ENCODE assay signal across 2 cellular contexts in the genomic region with DNA sequence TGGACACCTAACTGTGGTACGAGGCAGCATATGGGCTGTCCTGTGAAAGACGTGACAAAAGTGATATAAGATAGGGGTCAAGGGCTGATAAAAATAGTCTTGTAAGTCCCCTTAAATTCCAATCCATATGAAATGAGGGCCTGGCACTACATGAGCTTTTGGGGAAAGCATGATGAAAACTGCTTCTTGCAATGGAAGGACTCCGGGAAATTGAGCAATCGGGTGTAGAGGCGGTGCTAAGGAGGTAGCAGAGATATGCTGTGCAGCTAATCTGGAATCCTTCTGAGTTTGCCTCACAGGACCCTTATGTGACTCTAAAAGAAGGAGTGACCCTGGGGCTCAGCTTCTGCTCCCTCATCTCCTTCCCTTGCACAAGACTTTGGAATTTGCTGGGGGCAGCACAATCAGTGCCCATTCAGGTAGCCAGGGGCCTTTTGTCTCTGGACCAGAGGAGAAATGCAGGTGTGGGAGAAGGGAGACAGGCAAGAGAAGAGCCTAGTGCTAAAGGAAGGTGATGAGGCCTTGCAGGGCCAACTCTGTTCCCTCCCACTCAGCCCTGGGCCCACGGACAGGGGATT.
A peak's percentile ranks its signal among the peaks of the same experiment; 100 is the strongest.
TF ChIP-seq lines count a peak whose summit lies in the region.

No MANE protein-coding gene starts in this region.

TF ChIP-seq in HCT116, 20 proteins besides CTCF, POLR2A, EP300 and RAD21:
- TF ChIP-seq CBX3 (IDR thresholded peaks at IDR 0.05; ENCODE audit: low read depth) (no peak), EGR1 (IDR thresholded peaks at IDR 0.05; ENCODE audit: low read depth) (no peak), SP1 (IDR thresholded peaks at IDR 0.05; ENCODE audit: low read depth) (no peak), ZNF274 (IDR thresholded peaks at IDR 0.05; ENCODE audit: low read depth, low read length) (no peak), SIN3A (IDR thresholded peaks at IDR 0.05; ENCODE audit: low read depth) (no peak), POLR2AphosphoS5 (IDR thresholded peaks at IDR 0.05; ENCODE audit: low read depth, low read length) (no peak), FOSL1 (IDR thresholded peaks at IDR 0.05; ENCODE audit: low read depth) (no peak), YY1 (IDR thresholded peaks at IDR 0.05; ENCODE audit: extremely low read depth, insufficient replicate concordance, low read depth, low read length) (no peak), SRF (IDR thresholded peaks at IDR 0.05; ENCODE audit: low read depth) (no peak), ELF1 (IDR thresholded peaks at IDR 0.05; ENCODE audit: borderline replicate concordance, low read depth) (no peak), EZH2 (IDR thresholded peaks at IDR 0.05) (no peak), ZFX (IDR thresholded peaks at IDR 0.05) (no peak), EZH2phosphoT487 (IDR thresholded peaks at IDR 0.05; ENCODE audit: borderline replicate concordance) (no peak), CEBPB (IDR thresholded peaks at IDR 0.05; ENCODE audit: low read depth) (no peak), TCF7L2 (IDR thresholded peaks at IDR 0.05; ENCODE audit: borderline replicate concordance, extremely low read depth, insufficient read depth, insufficient read length) (no peak)
- TF ChIP-seq, protein P1, sequence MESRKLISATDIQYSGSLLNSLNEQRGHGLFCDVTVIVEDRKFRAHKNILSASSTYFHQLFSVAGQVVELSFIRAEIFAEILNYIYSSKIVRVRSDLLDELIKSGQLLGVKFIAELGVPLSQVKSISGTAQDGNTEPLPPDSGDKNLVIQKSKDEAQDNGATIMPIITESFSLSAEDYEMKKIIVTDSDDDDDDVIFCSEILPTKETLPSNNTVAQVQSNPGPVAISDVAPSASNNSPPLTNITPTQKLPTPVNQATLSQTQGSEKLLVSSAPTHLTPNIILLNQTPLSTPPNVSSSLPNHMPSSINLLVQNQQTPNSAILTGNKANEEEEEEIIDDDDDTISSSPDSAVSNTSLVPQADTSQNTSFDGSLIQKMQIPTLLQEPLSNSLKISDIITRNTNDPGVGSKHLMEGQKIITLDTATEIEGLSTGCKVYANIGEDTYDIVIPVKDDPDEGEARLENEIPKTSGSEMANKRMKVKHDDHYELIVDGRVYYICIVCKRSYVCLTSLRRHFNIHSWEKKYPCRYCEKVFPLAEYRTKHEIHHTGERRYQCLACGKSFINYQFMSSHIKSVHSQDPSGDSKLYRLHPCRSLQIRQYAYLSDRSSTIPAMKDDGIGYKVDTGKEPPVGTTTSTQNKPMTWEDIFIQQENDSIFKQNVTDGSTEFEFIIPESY (IDR thresholded peaks at IDR 0.05; ENCODE audit: extremely low read depth, insufficient replicate concordance, low read length) = no peak
- TF ChIP-seq, protein P2, sequence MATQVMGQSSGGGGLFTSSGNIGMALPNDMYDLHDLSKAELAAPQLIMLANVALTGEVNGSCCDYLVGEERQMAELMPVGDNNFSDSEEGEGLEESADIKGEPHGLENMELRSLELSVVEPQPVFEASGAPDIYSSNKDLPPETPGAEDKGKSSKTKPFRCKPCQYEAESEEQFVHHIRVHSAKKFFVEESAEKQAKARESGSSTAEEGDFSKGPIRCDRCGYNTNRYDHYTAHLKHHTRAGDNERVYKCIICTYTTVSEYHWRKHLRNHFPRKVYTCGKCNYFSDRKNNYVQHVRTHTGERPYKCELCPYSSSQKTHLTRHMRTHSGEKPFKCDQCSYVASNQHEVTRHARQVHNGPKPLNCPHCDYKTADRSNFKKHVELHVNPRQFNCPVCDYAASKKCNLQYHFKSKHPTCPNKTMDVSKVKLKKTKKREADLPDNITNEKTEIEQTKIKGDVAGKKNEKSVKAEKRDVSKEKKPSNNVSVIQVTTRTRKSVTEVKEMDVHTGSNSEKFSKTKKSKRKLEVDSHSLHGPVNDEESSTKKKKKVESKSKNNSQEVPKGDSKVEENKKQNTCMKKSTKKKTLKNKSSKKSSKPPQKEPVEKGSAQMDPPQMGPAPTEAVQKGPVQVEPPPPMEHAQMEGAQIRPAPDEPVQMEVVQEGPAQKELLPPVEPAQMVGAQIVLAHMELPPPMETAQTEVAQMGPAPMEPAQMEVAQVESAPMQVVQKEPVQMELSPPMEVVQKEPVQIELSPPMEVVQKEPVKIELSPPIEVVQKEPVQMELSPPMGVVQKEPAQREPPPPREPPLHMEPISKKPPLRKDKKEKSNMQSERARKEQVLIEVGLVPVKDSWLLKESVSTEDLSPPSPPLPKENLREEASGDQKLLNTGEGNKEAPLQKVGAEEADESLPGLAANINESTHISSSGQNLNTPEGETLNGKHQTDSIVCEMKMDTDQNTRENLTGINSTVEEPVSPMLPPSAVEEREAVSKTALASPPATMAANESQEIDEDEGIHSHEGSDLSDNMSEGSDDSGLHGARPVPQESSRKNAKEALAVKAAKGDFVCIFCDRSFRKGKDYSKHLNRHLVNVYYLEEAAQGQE (IDR thresholded peaks at IDR 0.05; ENCODE audit: low read depth) = no peak
- TF ChIP-seq, protein P3, sequence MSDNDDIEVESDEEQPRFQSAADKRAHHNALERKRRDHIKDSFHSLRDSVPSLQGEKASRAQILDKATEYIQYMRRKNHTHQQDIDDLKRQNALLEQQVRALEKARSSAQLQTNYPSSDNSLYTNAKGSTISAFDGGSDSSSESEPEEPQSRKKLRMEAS (IDR thresholded peaks at IDR 0.05) = no peak
- TF ChIP-seq, protein P4, sequence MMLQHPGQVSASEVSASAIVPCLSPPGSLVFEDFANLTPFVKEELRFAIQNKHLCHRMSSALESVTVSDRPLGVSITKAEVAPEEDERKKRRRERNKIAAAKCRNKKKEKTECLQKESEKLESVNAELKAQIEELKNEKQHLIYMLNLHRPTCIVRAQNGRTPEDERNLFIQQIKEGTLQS (IDR thresholded peaks at IDR 0.05) = no peak

TF ChIP-seq in HepG2, 621 proteins besides CTCF, POLR2A, EP300 and RAD21:
- TF ChIP-seq U2AF1 (optimal IDR thresholded peaks at IDR 0.05; ENCODE audit: low read depth, low read length) (peak; percentile 68), ELF4 (CRISPR knock-in tag; IDR thresholded peaks at IDR 0.05; ENCODE audit: borderline replicate concordance) (0 out of 2 replicates have a peak, but pooled peaks have one; percentile 1), ZNF761 (CRISPR knock-in tag; conservative IDR thresholded peaks at IDR 0.05) (no peak), ZFY (CRISPR knock-in tag; IDR thresholded peaks at IDR 0.05) (peak; percentile 24; the same call in 1 of the 2 replicates), ZNF768 (CRISPR knock-in tag; IDR thresholded peaks at IDR 0.05) (0 out of 2 replicates have a peak, but pooled peaks have one; percentile 29), CREB1 (IDR thresholded peaks at IDR 0.05) (no peak), CREB1 (CRISPR knock-in tag; IDR thresholded peaks at IDR 0.05) (0 out of 2 replicates have a peak, but pooled peaks have one; percentile 16), RBFOX2 (IDR thresholded peaks at IDR 0.05; ENCODE audit: low read depth, low read length) (peak; percentile 47; the same call in 1 of the 2 replicates), CEBPG (CRISPR knock-in tag; IDR thresholded peaks at IDR 0.05) (peak; percentile 13; the same call in 1 of the 2 replicates), ZNF337 (CRISPR knock-in tag; IDR thresholded peaks at IDR 0.05; ENCODE audit: borderline replicate concordance, low read depth) (no peak), SPEN (CRISPR knock-in tag; IDR thresholded peaks at IDR 0.05; ENCODE audit: low read depth) (no peak), RORA (CRISPR knock-in tag; IDR thresholded peaks at IDR 0.05) (no peak)
- TF ChIP-seq, protein P5, sequence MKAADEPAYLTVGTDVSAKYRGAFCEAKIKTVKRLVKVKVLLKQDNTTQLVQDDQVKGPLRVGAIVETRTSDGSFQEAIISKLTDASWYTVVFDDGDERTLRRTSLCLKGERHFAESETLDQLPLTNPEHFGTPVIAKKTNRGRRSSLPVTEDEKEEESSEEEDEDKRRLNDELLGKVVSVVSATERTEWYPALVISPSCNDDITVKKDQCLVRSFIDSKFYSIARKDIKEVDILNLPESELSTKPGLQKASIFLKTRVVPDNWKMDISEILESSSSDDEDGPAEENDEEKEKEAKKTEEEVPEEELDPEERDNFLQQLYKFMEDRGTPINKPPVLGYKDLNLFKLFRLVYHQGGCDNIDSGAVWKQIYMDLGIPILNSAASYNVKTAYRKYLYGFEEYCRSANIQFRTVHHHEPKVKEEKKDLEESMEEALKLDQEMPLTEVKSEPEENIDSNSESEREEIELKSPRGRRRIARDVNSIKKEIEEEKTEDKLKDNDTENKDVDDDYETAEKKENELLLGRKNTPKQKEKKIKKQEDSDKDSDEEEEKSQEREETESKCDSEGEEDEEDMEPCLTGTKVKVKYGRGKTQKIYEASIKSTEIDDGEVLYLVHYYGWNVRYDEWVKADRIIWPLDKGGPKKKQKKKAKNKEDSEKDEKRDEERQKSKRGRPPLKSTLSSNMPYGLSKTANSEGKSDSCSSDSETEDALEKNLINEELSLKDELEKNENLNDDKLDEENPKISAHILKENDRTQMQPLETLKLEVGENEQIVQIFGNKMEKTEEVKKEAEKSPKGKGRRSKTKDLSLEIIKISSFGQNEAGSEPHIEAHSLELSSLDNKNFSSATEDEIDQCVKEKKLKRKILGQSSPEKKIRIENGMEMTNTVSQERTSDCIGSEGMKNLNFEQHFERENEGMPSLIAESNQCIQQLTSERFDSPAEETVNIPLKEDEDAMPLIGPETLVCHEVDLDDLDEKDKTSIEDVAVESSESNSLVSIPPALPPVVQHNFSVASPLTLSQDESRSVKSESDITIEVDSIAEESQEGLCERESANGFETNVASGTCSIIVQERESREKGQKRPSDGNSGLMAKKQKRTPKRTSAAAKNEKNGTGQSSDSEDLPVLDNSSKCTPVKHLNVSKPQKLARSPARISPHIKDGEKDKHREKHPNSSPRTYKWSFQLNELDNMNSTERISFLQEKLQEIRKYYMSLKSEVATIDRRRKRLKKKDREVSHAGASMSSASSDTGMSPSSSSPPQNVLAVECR (CRISPR knock-in tag; IDR thresholded peaks at IDR 0.05; ENCODE audit: borderline replicate concordance) = 0 out of 2 replicates have a peak, but pooled peaks have one; percentile 25
